14 cellular contexts compared by ENCODE assay signal in the genomic region with DNA sequence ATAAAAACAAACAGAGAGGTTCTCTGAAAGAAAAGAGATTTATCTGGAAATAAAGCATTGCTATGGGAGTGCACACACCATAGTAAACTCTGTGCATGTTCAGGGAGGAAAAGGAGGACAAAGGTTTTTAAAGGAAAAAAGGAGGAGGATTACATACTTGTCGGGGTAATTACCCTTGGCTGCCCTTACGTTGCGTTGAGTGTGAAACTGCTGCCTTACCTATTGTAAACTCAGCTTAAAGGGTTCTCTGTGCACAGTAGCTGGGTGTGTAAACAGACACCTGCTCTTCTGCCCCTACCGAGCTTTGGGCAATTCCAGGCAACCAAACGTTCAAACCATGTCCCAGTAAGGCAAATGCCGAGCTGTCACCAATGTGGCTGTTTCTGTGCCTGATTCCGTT.
"Had no signal": no experiment of that assay in that cellular context is flagged by ENCODE, and none has a peak within 500 bp of the region (broad histone marks: within the 10 kb centered on the region; RNA-seq: fewer than 3 reads in every experiment).

No MANE protein-coding gene starts in this region.

- ATAC-seq: activated CD4-positive, alpha-beta T cell treated with anti-CD3 and anti-CD28 coated beads for 36 hours; activated CD8-positive, alpha-beta T cell treated with anti-CD3 and anti-CD28 coated beads for 36 hours; activated naive CD8-positive, alpha-beta T cell treated with anti-CD3 and anti-CD28 coated beads, Interleukin-2, amount 50 U/mL, for 24 hours; left lung had no signal

- H3K27ac ChIP-seq: esophagus squamous epithelium, left lung, ovary, thyroid gland, uterus had no signal

- H3K4me3 ChIP-seq: esophagus squamous epithelium, left lung, ovary, thyroid gland, uterus had no signal

- H3K9me3 ChIP-seq: esophagus squamous epithelium, left lung, ovary, thyroid gland, uterus had no signal

- H3K36me3 ChIP-seq: esophagus squamous epithelium, left lung, ovary, thyroid gland, uterus had no signal

- DNase-seq: activated CD4-positive, alpha-beta T cell treated with anti-CD3 and anti-CD28 coated beads for 36 hours; activated CD8-positive, alpha-beta memory T cell treated with anti-CD3 and anti-CD28 coated beads, Interleukin-2, amount 50 U/mL, for 4 hours; activated CD8-positive, alpha-beta T cell treated with anti-CD3 and anti-CD28 coated beads for 36 hours; activated naive CD4-positive, alpha-beta T cell treated with Interleukin-2 at 50 U/mL for 16 hours; activated naive CD8-positive, alpha-beta T cell treated with anti-CD3 and anti-CD28 coated beads, Interleukin-2, amount 50 U/mL, for 24 hours; esophagus squamous epithelium; foreskin fibroblast; left lung; stimulated activated CD4-positive, alpha-beta T cell treated with anti-CD3 and anti-CD28 coated beads, Interleukin-12 subunit alpha, Interleukin-12 subunit beta, amount 100 ng/mL, for 4 hours; stimulated activated CD8-positive, alpha-beta memory T cell treated with anti-CD3 and anti-CD28 coated beads, Interleukin-4, amount 100 ng/mL, for 48 hours; T1000; thyroid gland; uterus had no signal

- H3K27me3 ChIP-seq: esophagus squamous epithelium, left lung, ovary, thyroid gland, uterus had no signal

- H3K4me1 ChIP-seq: esophagus squamous epithelium, left lung, uterus had no signal
